Comparison of ENCODE assay signal across 26 cellular contexts in the genomic region with DNA sequence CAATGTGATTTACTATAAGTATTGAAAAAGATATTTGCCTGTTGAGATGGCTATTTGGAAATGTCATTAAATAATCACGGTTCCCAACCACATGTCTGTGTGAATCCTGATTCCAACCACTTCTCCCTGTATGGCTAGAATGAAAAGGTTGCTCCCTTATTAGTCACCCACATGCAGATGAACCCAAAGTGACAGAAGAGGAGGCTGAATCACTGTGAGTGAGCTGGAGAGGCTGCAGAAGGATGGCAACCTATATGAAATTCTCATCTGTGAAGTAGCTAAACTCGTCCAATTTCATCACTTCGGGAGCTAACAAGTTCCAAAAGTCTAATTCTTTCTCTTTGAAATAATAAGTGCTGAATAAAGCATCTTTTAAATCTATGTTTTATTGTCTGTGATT.
DNase-seq lines count a peak whose midpoint lies in the region; ATAC-seq, FAIRE-seq and TF ChIP-seq lines count a peak whose summit lies in the region.
"Had no signal": no experiment of that assay in that cellular context is flagged by ENCODE, and none has a peak within 500 bp of the region (broad histone marks: within the 10 kb centered on the region; RNA-seq: fewer than 3 reads in every experiment).

No MANE protein-coding gene starts in this region.

- dilution Hi-C loops in mammary epithelial cell (cut with HindIII; ENCODE audit: low sequenced_read_pairs) = no loop called here

- FAIRE-seq in HTR-8/SVneo (lab: Jason Lieb, UNC) = peak; percentile 73
- FAIRE-seq: colon had no signal

- H3K27me3 ChIP-seq in mammary epithelial cell (ENCODE audit: insufficient read depth, low read length) = no peaks in the 10 kb centered on the region
- H3K27me3 ChIP-seq: esophagus muscularis mucosa, heart right ventricle, right atrium auricular region, upper lobe of right lung had no signal

- H3K36me3 Mint-ChIP-seq in activated CD8-positive, alpha-beta T cell treated with anti-CD3 and anti-CD28 coated beads, Interleukin-2, amount 10 ng/mL, durations not matched to agents 7 days and 5 days (ENCODE audit: low read depth) = no peaks in the 10 kb centered on the region
- H3K36me3 Mint-ChIP-seq: activated naive CD8-positive, alpha-beta T cell treated with anti-CD3 and anti-CD28 coated beads for 36 hours; CD14-positive monocyte; naive thymus-derived CD8-positive, alpha-beta T cell had no signal

- no peaks in the 10 kb centered on the region for H3K4me1 ChIP-seq in mammary epithelial cell (ENCODE audit: insufficient read depth, low read length)
- H3K4me1 ChIP-seq: esophagus muscularis mucosa, heart right ventricle, right atrium auricular region, upper lobe of right lung had no signal

- ATAC-seq in activated CD8-positive, alpha-beta T cell treated with anti-CD3 and anti-CD28 coated beads, Interleukin-2, amount 10 ng/mL, durations not matched to agents 7 days and 5 days = no peak
- ATAC-seq: heart right ventricle; naive thymus-derived CD8-positive, alpha-beta T cell; upper lobe of right lung had no signal

- CTCF ChIA-PET in mammary epithelial cell (lab: Charles Lee; ENCODE audit: low non-redundant PET) = no interaction called here
- CTCF ChIA-PET in activated CD8-positive, alpha-beta T cell treated with anti-CD3 and anti-CD28 coated beads, Interleukin-2, amount 10 ng/mL, durations not matched to agents 7 days and 5 days (lab: Charles Lee) = no interaction called here

- DNase-seq in Ammon's horn (ENCODE audit: low spot score) = peak; percentile 56
- no peak for DNase-seq in HTR-8/SVneo (ENCODE audit: insufficient read length, low spot score)
- peak; percentile 5 for DNase-seq in mammary epithelial cell
- DNase-seq in iris pigment epithelial cell (ENCODE audit: low read depth) = peak; percentile 40
- DNase-seq in activated CD8-positive, alpha-beta T cell treated with anti-CD3 and anti-CD28 coated beads, Interleukin-2, amount 10 ng/mL, durations not matched to agents 7 days and 5 days = no peak
- no peak for DNase-seq in activated CD4-positive, alpha-beta T cell treated with anti-CD3 and anti-CD28 coated beads for 4 hours
- DNase-seq in A172 (ENCODE audit: low spot score) = no peak
- DNase-seq in KG1 (lab: John Stamatoyannopoulos, UW) = no peak
- DNase-seq: ACHN; activated CD4-positive, alpha-beta T cell treated with anti-CD3 and anti-CD28 coated beads for 48 hours; activated naive CD8-positive, alpha-beta T cell treated with anti-CD3 and anti-CD28 coated beads for 36 hours; effector memory CD4-positive, alpha-beta T cell; GDM1; heart right ventricle; naive thymus-derived CD8-positive, alpha-beta T cell; NCI-H1694; NCI-H774; OCI-M1; SIG-M5; substantia nigra; upper lobe of right lung had no signal

- 67% methylated on average over 3 of the region's 3 CpGs for WGBS in mammary epithelial cell (ENCODE audit: low coverage, missing lambda C conversion rate)

- H3K27ac ChIP-seq in mammary epithelial cell (ENCODE audit: insufficient read depth, low read depth, low read length) = no peak overlapping the region
- H3K27ac ChIP-seq: esophagus muscularis mucosa, heart right ventricle, KMS-11, right atrium auricular region, upper lobe of right lung had no signal

- no peak overlapping the region for H3K4me2 ChIP-seq in mammary epithelial cell (ENCODE audit: insufficient read depth, low read depth, low read length)
- H3K4me2 ChIP-seq: KMS-11 had no signal

- no peak overlapping the region for H3K9ac ChIP-seq in mammary epithelial cell (ENCODE audit: insufficient read depth, low read length)
- H3K9ac ChIP-seq: KMS-11 had no signal

- no TSS peak for BruUV-seq in mammary epithelial cell (replicated peaks; lab: Mats Ljungman, UMichigan)

- in situ Hi-C loops in mammary epithelial cell (cut with MboI; ENCODE audit: low sequenced_read_pairs in 2 of 2) = no loop called here

- no peaks in the 10 kb centered on the region for H3K79me2 ChIP-seq in mammary epithelial cell (ENCODE audit: insufficient read depth, low read length)

- no peaks in the 10 kb centered on the region for H4K20me1 ChIP-seq in mammary epithelial cell (ENCODE audit: insufficient read depth, low read length)

- H3K27me3 Mint-ChIP-seq in activated CD8-positive, alpha-beta T cell treated with anti-CD3 and anti-CD28 coated beads, Interleukin-2, amount 10 ng/mL, durations not matched to agents 7 days and 5 days (ENCODE audit: low read depth) = no peaks in the 10 kb centered on the region
- H3K27me3 Mint-ChIP-seq: activated naive CD8-positive, alpha-beta T cell treated with anti-CD3 and anti-CD28 coated beads for 36 hours; naive thymus-derived CD8-positive, alpha-beta T cell had no signal

- intact Hi-C loops in mammary epithelial cell (cut with micrococcal nuclease) = no loop called here

- peaks cover 9% of the 10 kb centered on the region for H3K9me3 Mint-ChIP-seq in activated CD8-positive, alpha-beta T cell treated with anti-CD3 and anti-CD28 coated beads, Interleukin-2, amount 10 ng/mL, durations not matched to agents 7 days and 5 days (ENCODE audit: insufficient read depth)
- H3K9me3 Mint-ChIP-seq: activated naive CD8-positive, alpha-beta T cell treated with anti-CD3 and anti-CD28 coated beads for 36 hours had no signal

- TF ChIP-seq CTCF in mammary epithelial cell (conservative IDR thresholded peaks at IDR 0.05 in 1 of 2, IDR thresholded peaks at IDR 0.05 in 1 of 2; ENCODE audit: extremely low read depth in 1 of 2, insufficient read depth in 1 of 2, low read depth in 1 of 2, low read length in 2 of 2) = no peak

- no peak overlapping the region for H3K4me3 Mint-ChIP-seq in activated CD8-positive, alpha-beta T cell treated with anti-CD3 and anti-CD28 coated beads, Interleukin-2, amount 10 ng/mL, durations not matched to agents 7 days and 5 days
- H3K4me3 Mint-ChIP-seq: activated naive CD8-positive, alpha-beta T cell treated with anti-CD3 and anti-CD28 coated beads for 36 hours; CD14-positive monocyte; naive thymus-derived CD8-positive, alpha-beta T cell had no signal

- no peaks in the 10 kb centered on the region for H3K36me3 ChIP-seq in mammary epithelial cell (ENCODE audit: insufficient read depth, low read length)
- H3K36me3 ChIP-seq: right atrium auricular region, upper lobe of right lung had no signal

- H3K4me3 ChIP-seq in mammary epithelial cell (replicated peaks in 1 of 3; ENCODE audit: insufficient read depth in 1 of 3, low read depth in 2 of 3, low read length in 3 of 3) = no peak overlapping the region
- H3K4me3 ChIP-seq: esophagus muscularis mucosa, heart right ventricle, right atrium auricular region, upper lobe of right lung had no signal

- H2AFZ ChIP-seq in mammary epithelial cell (ENCODE audit: low read depth, low read length) = no peak overlapping the region

- POLR2A ChIA-PET in activated CD8-positive, alpha-beta T cell treated with anti-CD3 and anti-CD28 coated beads, Interleukin-2, amount 10 ng/mL, durations not matched to agents 7 days and 5 days (lab: Charles Lee) = no interaction called here

- no peak overlapping the region for H3K27ac Mint-ChIP-seq in activated CD8-positive, alpha-beta T cell treated with anti-CD3 and anti-CD28 coated beads, Interleukin-2, amount 10 ng/mL, durations not matched to agents 7 days and 5 days
- H3K27ac Mint-ChIP-seq: activated naive CD8-positive, alpha-beta T cell treated with anti-CD3 and anti-CD28 coated beads for 36 hours; CD14-positive monocyte; naive thymus-derived CD8-positive, alpha-beta T cell had no signal

- no peaks in the 10 kb centered on the region for H3K4me1 Mint-ChIP-seq in activated CD8-positive, alpha-beta T cell treated with anti-CD3 and anti-CD28 coated beads, Interleukin-2, amount 10 ng/mL, durations not matched to agents 7 days and 5 days (ENCODE audit: low read depth)
- H3K4me1 Mint-ChIP-seq: activated naive CD8-positive, alpha-beta T cell treated with anti-CD3 and anti-CD28 coated beads for 36 hours; CD14-positive monocyte; naive thymus-derived CD8-positive, alpha-beta T cell had no signal

- peaks cover 6% of the 10 kb centered on the region for H3K9me3 ChIP-seq in mammary epithelial cell (replicated peaks; ENCODE audit: insufficient read depth, low read length)
- H3K9me3 ChIP-seq: esophagus muscularis mucosa, heart right ventricle, right atrium auricular region, upper lobe of right lung had no signal

Comparison
In these comparisons a context has a peak if more than half of its experiments do, and no peak if none do; other contexts are left out.
1. DNase-seq: peak in Ammon's horn (single experiment), mammary epithelial cell (single experiment) and iris pigment epithelial cell (single experiment); none in HTR-8/SVneo (single experiment), activated CD8-positive, alpha-beta T cell treated with anti-CD3 and anti-CD28 coated beads, Interleukin-2, amount 10 ng/mL, durations not matched to agents 7 days and 5 days (single experiment), activated CD4-positive, alpha-beta T cell treated with anti-CD3 and anti-CD28 coated beads for 4 hours (0 of 2), A172 (single experiment) and KG1 (single experiment).